ENCODE assay signal across 22 cellular contexts in genomic region chr6:78701407-78701806, GRCh38.
DNase-seq lines count a peak whose midpoint lies in the region; ATAC-seq and TF ChIP-seq lines count a peak whose summit lies in the region.
"Had no signal": no experiment of that assay in that cellular context is flagged by ENCODE, and none has a peak within 500 bp of the region (broad histone marks: within the 10 kb centered on the region; RNA-seq: fewer than 3 reads in every experiment).

No MANE protein-coding gene starts in this region.

- no peaks in the 10 kb centered on the region for H3K4me1 ChIP-seq in upper lobe of right lung
- H3K4me1 ChIP-seq: BE2C, Peyer's patch, vagina had no signal

- intact Hi-C loops in upper lobe of right lung (cut with DNase I), result no loop called here

- H3K36me3 ChIP-seq in upper lobe of right lung, result no peaks in the 10 kb centered on the region
- H3K36me3 ChIP-seq: BE2C, Peyer's patch, vagina had no signal

- TF ChIP-seq CTCF in choroid plexus epithelial cell (conservative IDR thresholded peaks at IDR 0.05; ENCODE audit: low read depth, low read length), result no peak
- TF ChIP-seq CTCF in upper lobe of right lung (IDR thresholded peaks at IDR 0.05), result no peak

- no peaks in the 10 kb centered on the region for H3K9me3 ChIP-seq in upper lobe of right lung
- H3K9me3 ChIP-seq: Peyer's patch, vagina had no signal

- in situ Hi-C loops in Caki2 (cut with HindIII; ENCODE audit: low pct_unique_long_range_greater_than_20kb, low sequenced_read_pairs), result no loop called here

- ATAC-seq in upper lobe of right lung (no peak), HG03196 (IDR thresholded peaks at IDR 0.05; ENCODE audit: unreplicated experiment) (no peak)
- ATAC-seq: activated T-cell treated with anti-CD3 and anti-CD28 coated beads, Interleukin-2, amount 50 U/mL, for 4 hours; HCT116; K562 had no signal

- H3K4me3 ChIP-seq in choroid plexus epithelial cell (ENCODE audit: low read depth, low read length) (no peak overlapping the region), upper lobe of right lung (no peak overlapping the region)
- H3K4me3 ChIP-seq: K562, Peyer's patch, vagina had no signal

- no peak overlapping the region for H3K27ac ChIP-seq in upper lobe of right lung
- H3K27ac ChIP-seq: Peyer's patch, vagina had no signal

- peak; percentile 45 for DNase-seq in Caki2 (ENCODE audit: low read depth)
- DNase-seq in M059J (ENCODE audit: low read depth), result peak; percentile 75
- DNase-seq in choroid plexus epithelial cell (ENCODE audit: low read depth), result peak; percentile 18
- DNase-seq in non-pigmented ciliary epithelial cell (ENCODE audit: low read depth), result peak; percentile 20
- DNase-seq in upper lobe of right lung, result no peak
- no peak for DNase-seq in NCI-H526 treated with DMSO at 0.1 percent for 48 hours (lab: John Stamatoyannopoulos, UW)
- DNase-seq in stimulated activated CD4-positive, alpha-beta T cell treated with anti-CD3 and anti-CD28 coated beads, Interleukin-4, amount 100 ng/mL, for 24 hours, result no peak
- DNase-seq: activated CD4-positive, alpha-beta memory T cell treated with anti-CD3 and anti-CD28 coated beads for 36 hours; activated naive CD8-positive, alpha-beta T cell treated with anti-CD3 and anti-CD28 coated beads for 36 hours; activated T-cell treated with anti-CD3 and anti-CD28 coated beads, Interleukin-2, amount 50 U/mL, for 4 hours; BE2C; mesendoderm; NCI-H1048; NCI-H2107; NCI-H748 treated with DMSO at 0.1 percent for 48 hours; nephron progenitor cell; Peyer's patch; SW 1271 had no signal

- no peaks in the 10 kb centered on the region for H3K27me3 ChIP-seq in upper lobe of right lung
- H3K27me3 ChIP-seq: BE2C, Peyer's patch, vagina had no signal

Comparison
In these comparisons a context has a peak if more than half of its experiments do, and no peak if none do; other contexts are left out.
1. DNase-seq: peak in Caki2 (single experiment), M059J (single experiment), choroid plexus epithelial cell (single experiment) and non-pigmented ciliary epithelial cell (single experiment); none in upper lobe of right lung (single experiment), NCI-H526 treated with DMSO at 0.1 percent for 48 hours (single experiment) and stimulated activated CD4-positive, alpha-beta T cell treated with anti-CD3 and anti-CD28 coated beads, Interleukin-4, amount 100 ng/mL, for 24 hours (single experiment).